Comparison of ENCODE assay signal across 12 cellular contexts in genomic region chr5:157555031-157555640, GRCh38. TPM values are rescaled to one million over a fixed set of nuclear protein-coding genes. Genes with fewer than 3 reads are reported as not detected.
DNase-seq lines count a peak whose midpoint lies in the region; ATAC-seq, FAIRE-seq and TF ChIP-seq lines count a peak whose summit lies in the region.
"Had no signal": no experiment of that assay in that cellular context is flagged by ENCODE, and none has a peak within 500 bp of the region (broad histone marks: within the 10 kb centered on the region; RNA-seq: fewer than 3 reads in every experiment).

No MANE protein-coding gene starts in this region.

- H3K36me3 ChIP-seq in BLaER1 (no peaks in the 10 kb centered on the region), K562 (ENCODE audit: control insufficient read depth, insufficient read depth, low read length) (no peaks in the 10 kb centered on the region), mucosa of rectum (ENCODE audit: control insufficient read depth in 2 of 2, insufficient read depth in 2 of 2, low read length in 2 of 2) (no peaks in the 10 kb centered on the region)

- H3K27ac ChIP-seq in BLaER1 (no peak overlapping the region), K562 (ENCODE audit: extremely low read depth, low read depth, low read length) (no peak overlapping the region), mucosa of rectum (ENCODE audit: low read depth in 2 of 2, low read length in 2 of 2) (peak overlapping the region; percentile 20 to 27), caudate nucleus (ENCODE audit: low read depth, low read length) (no peak overlapping the region)

- no peak for TF ChIP-seq CTCF in K562 (IDR thresholded peaks at IDR 0.05 in 2 of 3, conservative IDR thresholded peaks at IDR 0.05 in 1 of 3; ENCODE audit: insufficient read depth in 2 of 3, low read depth in 1 of 3, low read length in 3 of 3)

- intact Hi-C loops in K562 (cut with micrococcal nuclease) = no loop called here

- DNase-seq in K562 (ENCODE audit: extremely low read depth in 1 of 4, low spot score in 3 of 4) = no peak
- DNase-seq in caudate nucleus (lab: John Stamatoyannopoulos, UW) = no peak
- DNase-seq in activated CD4-positive, alpha-beta T cell treated with anti-CD3 and anti-CD28 coated beads for 1 hour = no peak
- no peak for DNase-seq in activated naive CD8-positive, alpha-beta T cell treated with anti-CD3 and anti-CD28 coated beads, Interleukin-2, amount 50 U/mL, for 24 hours
- no peak for DNase-seq in NCI-H1694 treated with DMSO at 0.1 percent for 48 hours (lab: John Stamatoyannopoulos, UW)
- DNase-seq: activated naive CD4-positive, alpha-beta T cell treated with Interleukin-2 at 50 U/mL for 16 hours; NCI-H1092 treated with DMSO at 0.1 percent for 48 hours; NCI-H748 treated with DMSO at 0.1 percent for 48 hours had no signal

- FAIRE-seq in K562 (lab: Jason Lieb, UNC) = no peak
- FAIRE-seq: colon had no signal

- TF ChIP-seq EP300 in K562 (IDR thresholded peaks at IDR 0.05; ENCODE audit: low read length) = peak; percentile 57

- peaks cover 1% of the 10 kb centered on the region for H3K27me3 Mint-ChIP-seq in IgD-negative memory B cell
- no peaks in the 10 kb centered on the region for H3K27me3 Mint-ChIP-seq in activated naive CD8-positive, alpha-beta T cell treated with anti-CD3 and anti-CD28 coated beads, Interleukin-2, amount 50 U/mL, for 24 hours

- WGBS in K562 (ENCODE audit: insufficient coverage, low coverage, missing lambda C conversion rate) = 0% methylated on average over 4 of the region's 4 CpGs

- H2AFZ ChIP-seq in K562 (ENCODE audit: low read depth, low read length) = no peak overlapping the region

- peaks cover 64 to 73% (median 71%) of the 10 kb centered on the region in 3 donors for H3K4me1 Mint-ChIP-seq in IgD-negative memory B cell
- peaks cover 41% of the 10 kb centered on the region for H3K4me1 Mint-ChIP-seq in activated naive CD8-positive, alpha-beta T cell treated with anti-CD3 and anti-CD28 coated beads, Interleukin-2, amount 50 U/mL, for 24 hours

- TF ChIP-seq POLR2A in K562 (conservative IDR thresholded peaks at IDR 0.05) = no peak

- TF ChIP-seq RAD21 in K562 (CRISPR knock-in tag; conservative IDR thresholded peaks at IDR 0.05 in 1 of 2, IDR thresholded peaks at IDR 0.05 in 1 of 2) = no peak

- H3K9ac ChIP-seq in BLaER1 (no peak overlapping the region), K562 (ENCODE audit: insufficient read depth in 1 of 2, low read depth in 2 of 2, low read length in 2 of 2) (no peak overlapping the region), mucosa of rectum (ENCODE audit: low read depth in 1 of 2, low read length in 2 of 2) (no peak overlapping the region)

- H3K4me2 ChIP-seq in BLaER1 (peak overlapping the region; percentile 63), K562 (ENCODE audit: insufficient read depth, low read length) (no peak overlapping the region)

- H3K4me3 ChIP-seq in BLaER1 (no peak overlapping the region), K562 (no peak overlapping the region), mucosa of rectum (ENCODE audit: low read length in 2 of 2) (no peak overlapping the region)

- H4K20me1 ChIP-seq in BLaER1 (no peaks in the 10 kb centered on the region), K562 (replicated peaks; ENCODE audit: control insufficient read depth, insufficient read depth, low read length) (no peaks in the 10 kb centered on the region)

- H3K9me3 ChIP-seq in BLaER1 (peaks cover 14% of the 10 kb centered on the region; the same call in 1 of the 2 replicates), K562 (replicated peaks; ENCODE audit: control insufficient read depth, insufficient read depth, low read depth, low read length) (no peaks in the 10 kb centered on the region), mucosa of rectum (ENCODE audit: control insufficient read depth in 2 of 2, low read length in 2 of 2) (no peaks in the 10 kb centered on the region)

- in situ Hi-C loops in K562 (cut with MboI) = no loop called here

- no peaks in the 10 kb centered on the region for H3K9me3 Mint-ChIP-seq in IgD-negative memory B cell
- no peaks in the 10 kb centered on the region for H3K9me3 Mint-ChIP-seq in activated naive CD8-positive, alpha-beta T cell treated with anti-CD3 and anti-CD28 coated beads, Interleukin-2, amount 50 U/mL, for 24 hours

- ATAC-seq in K562 = peak; percentile 56
- ATAC-seq in activated naive CD8-positive, alpha-beta T cell treated with anti-CD3 and anti-CD28 coated beads, Interleukin-2, amount 50 U/mL, for 24 hours = no peak

- peaks cover 6% of the 10 kb centered on the region for H3K36me3 Mint-ChIP-seq in IgD-negative memory B cell
- no peaks in the 10 kb centered on the region for H3K36me3 Mint-ChIP-seq in activated naive CD8-positive, alpha-beta T cell treated with anti-CD3 and anti-CD28 coated beads, Interleukin-2, amount 50 U/mL, for 24 hours (ENCODE audit: low read depth)

- H3K79me2 ChIP-seq in K562 (ENCODE audit: control insufficient read depth, insufficient read depth, low read length) = no peaks in the 10 kb centered on the region

- H3K4me1 ChIP-seq in BLaER1 (peaks cover 13% of the 10 kb centered on the region), K562 (replicated peaks in 1 of 2; ENCODE audit: control insufficient read depth in 2 of 2, insufficient read depth in 2 of 2, low read length in 2 of 2) (peaks cover 0 to 4% of the 10 kb centered on the region in 2 experiments; a peak in 1 of 5 replicates), mucosa of rectum (ENCODE audit: control insufficient read depth in 2 of 2, insufficient read depth in 2 of 2, low read length in 2 of 2) (peaks cover 10 to 11% of the 10 kb centered on the region in 2 donors)

- no TSS peak for BruUV-seq in K562 (replicated peaks; lab: Mats Ljungman, UMichigan)

- CTCF ChIA-PET in K562 (lab: Yijun Ruan, JAX; ENCODE audit: low intra/inter-chr PET ratio) = no interaction called here

- H3K27ac Mint-ChIP-seq in IgD-negative memory B cell = peak overlapping the region; percentile 34 to 96 (median 85)
- H3K27ac Mint-ChIP-seq in activated naive CD8-positive, alpha-beta T cell treated with anti-CD3 and anti-CD28 coated beads, Interleukin-2, amount 50 U/mL, for 24 hours = no peak overlapping the region

- no peaks in the 10 kb centered on the region for H3K9me1 ChIP-seq in K562 (ENCODE audit: control insufficient read depth, insufficient read depth, low read length)

- peak overlapping the region in 2 of 4 donors; percentile 55 to 67 for H3K4me3 Mint-ChIP-seq in IgD-negative memory B cell
- H3K4me3 Mint-ChIP-seq in activated naive CD8-positive, alpha-beta T cell treated with anti-CD3 and anti-CD28 coated beads, Interleukin-2, amount 50 U/mL, for 24 hours = no peak overlapping the region

- POLR2A ChIA-PET in K562 (lab: Yijun Ruan, JAX) = interaction anchor here (0.6 to 1.3 kb wide), 4 partner anchors 11 to 20 kb away, joined by 3 to 5 read pairs (median 3); no protein-coding TSS in a partner anchor

- no peaks in the 10 kb centered on the region for H3K27me3 ChIP-seq in BLaER1
- H3K27me3 ChIP-seq in K562 (ENCODE audit: control insufficient read depth in 2 of 2, insufficient read depth in 2 of 2, low read length in 2 of 2) = no peaks in the 10 kb centered on the region
- H3K27me3 ChIP-seq in mucosa of rectum (ENCODE audit: control insufficient read depth in 2 of 2, insufficient read depth in 2 of 2, low read length in 2 of 2) = no peaks in the 10 kb centered on the region

RNA-seq across cellular contexts. Expression of gene ADAM19, which starts 20.4 kb away (rescaled TPM):
- polyA plus RNA-seq in IgD-negative memory B cell (45.1 TPM), K562 (2011; rRNA removed) (0.11 and 0.24 TPM in 2 replicates), K562 (2014; fragmentation: Illumina TruSeq; extraction: Trizol) (0.58 TPM in 2 replicates), K562 (2014; fragmentation: Nextera tagmentation; extraction: Ambion mirVana) (under 1 TPM; 0.11 to 0.24 TPM), K562 (2014; rRNA removed) (0.30 and 0.89 TPM in 2 replicates)
- total RNA-seq in K562 (2011; cell fraction: chromatin; rRNA removed; ENCODE audit: low replicate concordance) = 0.86 and 1.3 TPM in 2 replicates
- total RNA-seq in K562 (2011; cell fraction: nucleolus; rRNA removed) = 1.3 TPM in 2 replicates
- 0.88 and 1.6 TPM in 2 replicates for total RNA-seq in K562 (2011; cell fraction: nucleoplasm; rRNA removed)
- total RNA-seq in K562 (2014; rRNA removed) (0.36 and 0.65 TPM in 2 replicates), K562 (2014; rRNA removed; fragmentation: Illumina TruSeq; extraction: Trizol) (0.38 and 0.44 TPM in 2 replicates), K562 (2015; rRNA removed; fragmentation: Illumina TruSeq; extraction: Trizol) (0.43 and 0.53 TPM in 2 replicates), K562 (2021) (1.0 and 1.1 TPM in 2 replicates)
- polyA plus RNA-seq in K562 (2011; cell fraction: cytosol; rRNA removed) = 0.03 and 0.39 TPM in 2 replicates
- polyA plus RNA-seq in K562 (2011; cell fraction: nucleus; rRNA removed) = 0.17 and 0.57 TPM in 2 replicates
- polyA plus RNA-seq in K562 (2012) = 0.65 and 1.00 TPM in 2 replicates
- 0.12 and 0.67 TPM in 2 replicates for polyA minus RNA-seq in K562 (2011; rRNA and poly(A)+ RNA removed)
- polyA minus RNA-seq in K562 (2011; cell fraction: cytosol; rRNA and poly(A)+ RNA removed) = 0.57 TPM in 1 of 2 replicates, not detected in the other
- 0.27 TPM in 1 of 2 replicates, not detected in the other for polyA minus RNA-seq in K562 (2011; cell fraction: nucleus; rRNA and poly(A)+ RNA removed)

Comparison
In these comparisons a context has a peak if more than half of its experiments do, and no peak if none do; other contexts are left out.
1. H3K27ac ChIP-seq: peak in mucosa of rectum (2 of 2); none in BLaER1 (single experiment), K562 (single experiment) and caudate nucleus (single experiment).
2. RNA of gene ADAM19, which starts 20.4 kb away (polyA plus RNA-seq): 45.1 TPM in IgD-negative memory B cell (single experiment); 0.03 to 1.00 TPM in K562; every median in the first group is over 10 times any median in the second.